ENCODE assay signal across 8 cellular contexts in genomic region chr5:6634327-6634713, GRCh38. TPM values are rescaled to one million over a fixed set of nuclear protein-coding genes. Genes with fewer than 3 reads are reported as not detected.
DNase-seq lines count a peak whose midpoint lies in the region; ATAC-seq and TF ChIP-seq lines count a peak whose summit lies in the region.

No MANE protein-coding gene starts in this region.

- peak overlapping the region; percentile 53 for H3K27ac Mint-ChIP-seq in activated naive CD4-positive, alpha-beta T cell treated with anti-CD3 and anti-CD28 coated beads, Interleukin-2, amount 10 ng/mL, durations not matched to agents 7 days and 5 days
- peak overlapping the region; percentile 76 to 99 (median 85) for H3K27ac Mint-ChIP-seq in nephron

- no peak for TF ChIP-seq CTCF in nephron (IDR thresholded peaks at IDR 0.05; ENCODE audit: unreplicated experiment in 3 of 3)

- H3K4me3 ChIP-seq in NT2/D1 (ENCODE audit: insufficient read length, low read depth) = peak overlapping the region; percentile 78

- H3K4me1 ChIP-seq in NT2/D1 (ENCODE audit: insufficient read depth, insufficient read length) = peaks cover 4% of the 10 kb centered on the region

- peak overlapping the region; percentile 91 for H3K4me3 Mint-ChIP-seq in activated naive CD4-positive, alpha-beta T cell treated with anti-CD3 and anti-CD28 coated beads, Interleukin-2, amount 10 ng/mL, durations not matched to agents 7 days and 5 days
- peak overlapping the region; percentile 95 to 98 (median 97) for H3K4me3 Mint-ChIP-seq in nephron

- H3K9me3 ChIP-seq in NT2/D1 (ENCODE audit: insufficient read depth, low read length) = no peaks in the 10 kb centered on the region

- H3K27me3 Mint-ChIP-seq in activated naive CD4-positive, alpha-beta T cell treated with anti-CD3 and anti-CD28 coated beads, Interleukin-2, amount 10 ng/mL, durations not matched to agents 7 days and 5 days = no peaks in the 10 kb centered on the region
- H3K27me3 Mint-ChIP-seq in nephron (ENCODE audit: low read depth) = no peaks in the 10 kb centered on the region

- H3K4me1 Mint-ChIP-seq in activated naive CD4-positive, alpha-beta T cell treated with anti-CD3 and anti-CD28 coated beads, Interleukin-2, amount 10 ng/mL, durations not matched to agents 7 days and 5 days = peaks cover 65% of the 10 kb centered on the region
- H3K4me1 Mint-ChIP-seq in nephron = peaks cover 12% of the 10 kb centered on the region

- no peak for DNase-seq in activated naive CD4-positive, alpha-beta T cell treated with anti-CD3 and anti-CD28 coated beads, Interleukin-2, amount 10 ng/mL, durations not matched to agents 7 days and 5 days
- DNase-seq in activated naive CD4-positive, alpha-beta T cell (lab: John Stamatoyannopoulos, UW) = no peak
- no peak for DNase-seq in NT2/D1 (ENCODE audit: low read depth, low spot score)
- peak; percentile 10 for DNase-seq in dermis blood vessel endothelial cell
- no peak for DNase-seq in DMS153 treated with DMSO at 0.1 percent for 48 hours (lab: John Stamatoyannopoulos, UW; ENCODE audit: unreplicated experiment)

- H3K36me3 Mint-ChIP-seq in activated naive CD4-positive, alpha-beta T cell treated with anti-CD3 and anti-CD28 coated beads, Interleukin-2, amount 10 ng/mL, durations not matched to agents 7 days and 5 days = peaks cover 27% of the 10 kb centered on the region
- peaks cover 22% of the 10 kb centered on the region for H3K36me3 Mint-ChIP-seq in nephron (ENCODE audit: low read depth)

- peaks cover 42% of the 10 kb centered on the region for H3K36me3 ChIP-seq in NT2/D1 (ENCODE audit: insufficient read depth, insufficient read length, low read length)

- H3K9me3 Mint-ChIP-seq in activated naive CD4-positive, alpha-beta T cell treated with anti-CD3 and anti-CD28 coated beads, Interleukin-2, amount 10 ng/mL, durations not matched to agents 7 days and 5 days = no peaks in the 10 kb centered on the region
- no peaks in the 10 kb centered on the region for H3K9me3 Mint-ChIP-seq in nephron

- H3K27me3 ChIP-seq in NT2/D1 (ENCODE audit: insufficient read depth, insufficient read length) = no peaks in the 10 kb centered on the region

- CTCF ChIA-PET in activated naive CD4-positive, alpha-beta T cell treated with anti-CD3 and anti-CD28 coated beads, Interleukin-2, amount 10 ng/mL, durations not matched to agents 7 days and 5 days (lab: Charles Lee) = no interaction called here

- H3K9ac ChIP-seq in NT2/D1 (ENCODE audit: insufficient read length, low read depth) = peak overlapping the region; percentile 32

- ATAC-seq in HG03159 (IDR thresholded peaks at IDR 0.05; ENCODE audit: unreplicated experiment) (no peak), GM21576 (IDR thresholded peaks at IDR 0.05; ENCODE audit: unreplicated experiment) (no peak)

RNA-seq across cellular contexts. Expression of gene SRD5A1, which starts 1.1 kb away (rescaled TPM):
- total RNA-seq in dermis blood vessel endothelial cell = 13.2 and 14.1 TPM in 2 replicates

RNA-seq across cellular contexts. Expression of gene NSUN2, which starts 1.5 kb away (rescaled TPM):
- 64.5 and 80.0 TPM in 2 replicates for total RNA-seq in dermis blood vessel endothelial cell
